ENCODE assay signal across 13 cellular contexts in genomic region chr5:50709471-50709870, GRCh38. TPM values are rescaled to one million over a fixed set of nuclear protein-coding genes. Genes with fewer than 3 reads are reported as not detected.
DNase-seq lines count a peak whose midpoint lies in the region; ATAC-seq lines count a peak whose summit lies in the region.
"Had no signal": no experiment of that assay in that cellular context is flagged by ENCODE, and none has a peak within 500 bp of the region (broad histone marks: within the 10 kb centered on the region; RNA-seq: fewer than 3 reads in every experiment).

No MANE protein-coding gene starts in this region.

- peaks cover 51% of the 10 kb centered on the region for H3K4me1 ChIP-seq in CD8-positive, alpha-beta memory T cell (ENCODE audit: insufficient read depth, low read length)

- peak; percentile 27 for ATAC-seq in HG03342 (IDR thresholded peaks at IDR 0.05; ENCODE audit: unreplicated experiment)
- no peak for ATAC-seq in GM19395 (IDR thresholded peaks at IDR 0.05; ENCODE audit: unreplicated experiment)
- ATAC-seq in HG02884 (IDR thresholded peaks at IDR 0.05; ENCODE audit: unreplicated experiment): no peak

- no peaks in the 10 kb centered on the region for H3K9me3 Mint-ChIP-seq in CD8-positive, alpha-beta memory T cell
- H3K9me3 Mint-ChIP-seq in activated T-helper 2 cell treated with anti-CD3 and anti-CD28 coated beads, Interferon-gamma antibody, Interleukin-2, Interleukin-4, amounts not matched to agents 10 μg/mL and 5 μg/mL and 100 μg/mL, durations not matched to agents 14 hours and 24 hours and 36 hours: no peaks in the 10 kb centered on the region

- peak overlapping the region; percentile 24 to 91 (median 82) for H3K27ac Mint-ChIP-seq in CD8-positive, alpha-beta memory T cell
- H3K27ac Mint-ChIP-seq in activated T-helper 2 cell treated with anti-CD3 and anti-CD28 coated beads, Interferon-gamma antibody, Interleukin-2, Interleukin-4, amounts not matched to agents 10 μg/mL and 5 μg/mL and 100 μg/mL, durations not matched to agents 14 hours and 24 hours and 36 hours: peak overlapping the region; percentile 47

- H3K4me3 Mint-ChIP-seq in CD8-positive, alpha-beta memory T cell: peak overlapping the region; percentile 6 to 67 (median 25)
- peak overlapping the region; percentile 14 for H3K4me3 Mint-ChIP-seq in activated T-helper 2 cell treated with anti-CD3 and anti-CD28 coated beads, Interferon-gamma antibody, Interleukin-2, Interleukin-4, amounts not matched to agents 10 μg/mL and 5 μg/mL and 100 μg/mL, durations not matched to agents 14 hours and 24 hours and 36 hours (ENCODE audit: low read depth)

- no peak overlapping the region for H3K27ac ChIP-seq in CD8-positive, alpha-beta memory T cell (ENCODE audit: low read depth, low read length)

- CTCF ChIA-PET in CD8-positive, alpha-beta memory T cell (lab: Charles Lee): no interaction called here

- H3K27me3 ChIP-seq in CD8-positive, alpha-beta memory T cell (ENCODE audit: insufficient read depth, low read length, poor library complexity, severe bottlenecking): no peaks in the 10 kb centered on the region
- H3K27me3 ChIP-seq: spleen had no signal

- no peak overlapping the region for H3K4me3 ChIP-seq in CD8-positive, alpha-beta memory T cell (ENCODE audit: low read length)
- H3K4me3 ChIP-seq: spleen had no signal

- H3K36me3 ChIP-seq in CD8-positive, alpha-beta memory T cell (ENCODE audit: insufficient read depth, low read length): no peaks in the 10 kb centered on the region

- no peak for DNase-seq in CD8-positive, alpha-beta memory T cell
- no peak for DNase-seq in activated T-helper 2 cell treated with anti-CD3 and anti-CD28 coated beads, Interferon-gamma antibody, Interleukin-2, Interleukin-4, amounts not matched to agents 10 μg/mL and 5 μg/mL and 100 μg/mL, durations not matched to agents 14 hours and 24 hours and 36 hours (ENCODE audit: low spot score)
- DNase-seq in iris pigment epithelial cell (ENCODE audit: low read depth): peak; percentile 1
- no peak for DNase-seq in MV-4-11 (lab: John Stamatoyannopoulos, UW)
- DNase-seq in DMS153 treated with DMSO at 0.1 percent for 48 hours (lab: John Stamatoyannopoulos, UW; ENCODE audit: unreplicated experiment): no peak
- DNase-seq: activated CD8-positive, alpha-beta memory T cell treated with anti-CD3 and anti-CD28 coated beads for 24 hours; hippocampal formation; Right ventricle myocardium superior; spleen; stimulated activated naive CD4-positive, alpha-beta T cell had no signal

- POLR2A ChIA-PET in CD8-positive, alpha-beta memory T cell (lab: Charles Lee): no interaction called here

- H3K4me1 Mint-ChIP-seq in CD8-positive, alpha-beta memory T cell: peaks cover 83 to 95% (median 94%) of the 10 kb centered on the region in 3 donors
- peaks cover 42% of the 10 kb centered on the region for H3K4me1 Mint-ChIP-seq in activated T-helper 2 cell treated with anti-CD3 and anti-CD28 coated beads, Interferon-gamma antibody, Interleukin-2, Interleukin-4, amounts not matched to agents 10 μg/mL and 5 μg/mL and 100 μg/mL, durations not matched to agents 14 hours and 24 hours and 36 hours (ENCODE audit: low read depth)

- peaks cover 0 to 12% (median 5%) of the 10 kb centered on the region in 3 donors for H3K36me3 Mint-ChIP-seq in CD8-positive, alpha-beta memory T cell
- peaks cover 9% of the 10 kb centered on the region for H3K36me3 Mint-ChIP-seq in activated T-helper 2 cell treated with anti-CD3 and anti-CD28 coated beads, Interferon-gamma antibody, Interleukin-2, Interleukin-4, amounts not matched to agents 10 μg/mL and 5 μg/mL and 100 μg/mL, durations not matched to agents 14 hours and 24 hours and 36 hours (ENCODE audit: low read depth)

- intact Hi-C loops in activated T-helper 2 cell treated with anti-CD3 and anti-CD28 coated beads, Interferon-gamma antibody, Interleukin-2, Interleukin-4, amounts not matched to agents 10 μg/mL and 5 μg/mL and 100 μg/mL, durations not matched to agents 14 hours and 24 hours and 36 hours (cut with micrococcal nuclease): no loop called here

- no peaks in the 10 kb centered on the region for H3K27me3 Mint-ChIP-seq in CD8-positive, alpha-beta memory T cell
- H3K27me3 Mint-ChIP-seq in activated T-helper 2 cell treated with anti-CD3 and anti-CD28 coated beads, Interferon-gamma antibody, Interleukin-2, Interleukin-4, amounts not matched to agents 10 μg/mL and 5 μg/mL and 100 μg/mL, durations not matched to agents 14 hours and 24 hours and 36 hours (ENCODE audit: low read depth): no peaks in the 10 kb centered on the region

- H3K9me3 ChIP-seq in CD8-positive, alpha-beta memory T cell (ENCODE audit: low read length): no peaks in the 10 kb centered on the region
- H3K9me3 ChIP-seq: spleen had no signal

RNA-seq across cellular contexts. Expression of gene PARP8, which starts 43.0 kb away (rescaled TPM):
- 10 to 100 TPM; 55.4 to 58.4 TPM for total RNA-seq in CD8-positive, alpha-beta memory T cell
- polyA plus RNA-seq in CD8-positive, alpha-beta memory T cell: 142 TPM
- 22.2 and 23.5 TPM in 2 replicates for total RNA-seq in activated T-helper 2 cell treated with anti-CD3 and anti-CD28 coated beads, Interferon-gamma antibody, Interleukin-2, Interleukin-4, amounts not matched to agents 10 μg/mL and 5 μg/mL and 100 μg/mL, durations not matched to agents 14 hours and 24 hours and 36 hours
